8 cellular contexts compared by ENCODE assay signal in genomic region chr15:76973362-76973743, GRCh38. TPM values are rescaled to one million over a fixed set of nuclear protein-coding genes. Genes with fewer than 3 reads are reported as not detected.
A peak's percentile ranks its signal among the peaks of the same experiment; 100 is the strongest.
DNase-seq lines count a peak whose midpoint lies in the region; ATAC-seq lines count a peak whose summit lies in the region.

No MANE protein-coding gene starts in this region.

- peaks cover 25% of the 10 kb centered on the region for H3K4me1 Mint-ChIP-seq in activated naive CD8-positive, alpha-beta T cell treated with anti-CD3 and anti-CD28 coated beads, Interleukin-2, amount 50 U/mL, for 24 hours

- H3K9me3 Mint-ChIP-seq in activated naive CD8-positive, alpha-beta T cell treated with anti-CD3 and anti-CD28 coated beads, Interleukin-2, amount 50 U/mL, for 24 hours = peaks cover 2% of the 10 kb centered on the region

- H3K36me3 Mint-ChIP-seq in activated naive CD8-positive, alpha-beta T cell treated with anti-CD3 and anti-CD28 coated beads, Interleukin-2, amount 50 U/mL, for 24 hours (ENCODE audit: low read depth) = no peaks in the 10 kb centered on the region

- no peak overlapping the region for H3K4me3 Mint-ChIP-seq in activated naive CD8-positive, alpha-beta T cell treated with anti-CD3 and anti-CD28 coated beads, Interleukin-2, amount 50 U/mL, for 24 hours

- H3K27ac Mint-ChIP-seq in activated naive CD8-positive, alpha-beta T cell treated with anti-CD3 and anti-CD28 coated beads, Interleukin-2, amount 50 U/mL, for 24 hours = peak overlapping the region; percentile 69

- no peaks in the 10 kb centered on the region for H3K27me3 Mint-ChIP-seq in activated naive CD8-positive, alpha-beta T cell treated with anti-CD3 and anti-CD28 coated beads, Interleukin-2, amount 50 U/mL, for 24 hours

- peak; percentile 79 for ATAC-seq in activated naive CD8-positive, alpha-beta T cell treated with anti-CD3 and anti-CD28 coated beads, Interleukin-2, amount 50 U/mL, for 24 hours
- no peak for ATAC-seq in HG03460 (IDR thresholded peaks at IDR 0.05; ENCODE audit: unreplicated experiment)

- in situ Hi-C loops in SK-MEL-5 (cut with HindIII; ENCODE audit: low pct_unique_long_range_greater_than_20kb, low sequenced_read_pairs) = no loop called here

- peak; percentile 27 for DNase-seq in NCI-H748 (lab: John Stamatoyannopoulos, UW; ENCODE audit: unreplicated experiment)
- DNase-seq in NCI-H748 treated with DMSO at 0.1 percent for 48 hours (lab: John Stamatoyannopoulos, UW) = no peak
- peak; percentile 68 for DNase-seq in SK-MEL-5 (ENCODE audit: low read depth, low spot score)
- peak; percentile 79 for DNase-seq in activated naive CD8-positive, alpha-beta T cell treated with anti-CD3 and anti-CD28 coated beads, Interleukin-2, amount 50 U/mL, for 24 hours
- DNase-seq in iPS-NIHi11 (ENCODE audit: low spot score) = peak; percentile 83
- peak; percentile 33 to 52 for DNase-seq in stimulated activated CD8-positive, alpha-beta memory T cell treated with anti-CD3 and anti-CD28 coated beads, Interleukin-2, amount 100 ng/mL, for 1 hour (ENCODE audit: low read depth in 2 of 2)
- DNase-seq in NCI-H1105 (lab: John Stamatoyannopoulos, UW) = no peak

RNA-seq across cellular contexts. Expression of gene PSTPIP1, which starts 21.6 kb away (rescaled TPM):
- not detected in 2 replicates for total RNA-seq in SK-MEL-5 (2014; rRNA removed; shearing (Covaris generic))
- polyA plus RNA-seq in SK-MEL-5 (2015; cell fraction: cytosol; rRNA removed) = 0.36 TPM in 1 of 2 replicates, not detected in the other
- not detected in 2 replicates for polyA plus RNA-seq in SK-MEL-5 (2015; cell fraction: nucleus; rRNA removed)

RNA-seq across cellular contexts. Expression of gene RCN2, which starts 41.8 kb away (rescaled TPM):
- total RNA-seq in SK-MEL-5 (2014; rRNA removed; shearing (Covaris generic)) = 114 and 132 TPM in 2 replicates
- polyA plus RNA-seq in SK-MEL-5 (2015; cell fraction: cytosol; rRNA removed) = 188 and 249 TPM in 2 replicates
- 62.4 and 78.2 TPM in 2 replicates for polyA plus RNA-seq in SK-MEL-5 (2015; cell fraction: nucleus; rRNA removed)

Comparison
In these comparisons a context has a peak if more than half of its experiments do, and no peak if none do; other contexts are left out.
1. DNase-seq: peak in NCI-H748 (single experiment), SK-MEL-5 (single experiment), activated naive CD8-positive, alpha-beta T cell treated with anti-CD3 and anti-CD28 coated beads, Interleukin-2, amount 50 U/mL, for 24 hours (single experiment), iPS-NIHi11 (single experiment) and stimulated activated CD8-positive, alpha-beta memory T cell treated with anti-CD3 and anti-CD28 coated beads, Interleukin-2, amount 100 ng/mL, for 1 hour (2 of 2); none in NCI-H748 treated with DMSO at 0.1 percent for 48 hours (single experiment) and NCI-H1105 (single experiment).